Comparison of ENCODE assay signal across 8 cellular contexts in the genomic region with DNA sequence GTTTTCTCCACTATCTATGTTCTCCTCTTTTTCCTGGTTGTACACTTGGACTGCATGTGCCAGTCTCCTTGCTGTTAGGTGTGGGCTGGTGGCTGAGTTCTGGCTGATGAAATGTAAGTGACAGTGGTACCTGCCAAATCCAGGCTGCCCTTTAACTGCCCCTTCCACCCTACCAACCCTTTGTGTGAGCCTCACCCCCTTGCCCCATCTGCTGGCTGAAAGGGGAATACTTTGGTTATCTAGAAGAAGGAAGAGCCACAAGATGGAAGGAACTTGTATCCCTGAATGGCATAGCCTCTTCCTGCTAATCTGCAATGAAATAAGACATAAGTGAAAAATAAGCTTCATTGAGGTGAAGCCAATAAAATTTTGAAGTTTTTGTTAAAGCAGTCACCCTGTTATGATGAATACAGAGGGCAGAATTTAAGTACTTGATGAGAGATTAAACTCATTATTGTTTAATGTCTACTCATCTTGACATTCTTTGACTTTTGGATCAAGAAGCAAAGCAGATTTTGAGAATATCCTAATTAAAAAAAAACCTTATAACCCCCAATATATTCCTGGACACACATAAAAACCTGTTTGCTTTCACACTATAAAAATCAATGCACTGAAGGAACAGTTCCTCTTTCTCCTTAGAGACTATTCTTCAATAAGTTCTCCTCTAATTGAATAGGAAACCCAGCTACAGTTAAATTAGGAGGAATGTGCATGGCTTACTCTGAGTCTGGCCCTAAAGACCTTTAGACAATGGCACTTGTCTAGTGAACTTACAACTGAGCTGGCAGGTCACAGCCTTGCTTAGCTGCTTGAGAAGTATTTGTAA.
DNase-seq lines count a peak whose midpoint lies in the region; ATAC-seq and TF ChIP-seq lines count a peak whose summit lies in the region.

No MANE protein-coding gene starts in this region.

- no peak overlapping the region for H3K18ac ChIP-seq in mesendoderm (ENCODE audit: low read length)

- no peaks in the 10 kb centered on the region for H3K79me1 ChIP-seq in mesendoderm (ENCODE audit: low read length)

- no peak overlapping the region for H2AK5ac ChIP-seq in mesendoderm (ENCODE audit: low read length)

- H3K36me3 ChIP-seq in brain microvascular endothelial cell (replicated peaks), result no peaks in the 10 kb centered on the region
- H3K36me3 ChIP-seq in mesendoderm (ENCODE audit: control insufficient read depth, insufficient read depth, low read length), result no peaks in the 10 kb centered on the region

- no peak overlapping the region for H2BK120ac ChIP-seq in mesendoderm (ENCODE audit: low read depth, low read length)

- in situ Hi-C loops in brain microvascular endothelial cell (cut with HindIII; ENCODE audit: low pct_ligation_motif_present, low sequenced_read_pairs), result no loop called here

- TF ChIP-seq CTCF in RWPE1 (conservative IDR thresholded peaks at IDR 0.05; ENCODE audit: low read depth) (peak; percentile 23; the same call in 1 of the 2 replicates), brain microvascular endothelial cell (IDR thresholded peaks at IDR 0.05; ENCODE audit: low read depth, low read length, missing control alignments) (peak; percentile 81)

- POLR2A ChIA-PET in RWPE1 (lab: Yijun Ruan, JAX; ENCODE audit: low non-redundant PET), result no interaction called here

- CTCF ChIA-PET in RWPE1 (lab: Yijun Ruan, JAX), result interaction anchor here (0.5 to 1.2 kb wide), 7 partner anchors 9 to 512 kb away, joined by 3 to 7 read pairs (median 3); no protein-coding TSS in a partner anchor

- H4K8ac ChIP-seq in mesendoderm (ENCODE audit: low read depth, low read length), result no peak overlapping the region

- no peak overlapping the region for H3K23ac ChIP-seq in mesendoderm (ENCODE audit: low read length)

- no peak overlapping the region for H4K5ac ChIP-seq in mesendoderm (ENCODE audit: low read length)

- H3K27me3 ChIP-seq in brain microvascular endothelial cell (replicated peaks) (no peaks in the 10 kb centered on the region), mesendoderm (ENCODE audit: insufficient read depth, low read length, poor library complexity) (no peaks in the 10 kb centered on the region)

- H3K9ac ChIP-seq in mesendoderm (ENCODE audit: low read length), result no peak overlapping the region

- H3K27ac ChIP-seq in RWPE1 (no peak overlapping the region), brain microvascular endothelial cell (no peak overlapping the region), mesendoderm (ENCODE audit: low read depth, low read length) (no peak overlapping the region)

- no peaks in the 10 kb centered on the region for H3K79me2 ChIP-seq in mesendoderm (ENCODE audit: control insufficient read depth, insufficient read depth, low read length)

- no peak overlapping the region for H3K4ac ChIP-seq in mesendoderm (ENCODE audit: low read depth, low read length)

- no peak overlapping the region for H2BK15ac ChIP-seq in mesendoderm (replicated peaks; ENCODE audit: low read depth)

- H3K4me1 ChIP-seq in mesendoderm (ENCODE audit: control insufficient read depth, low read depth, low read length), result no peaks in the 10 kb centered on the region

- H3K4me2 ChIP-seq in mesendoderm (ENCODE audit: low read length), result no peak overlapping the region

- ATAC-seq in GM21619 (IDR thresholded peaks at IDR 0.05; ENCODE audit: unreplicated experiment), result no peak
- no peak for ATAC-seq in GM21717 (IDR thresholded peaks at IDR 0.05; ENCODE audit: unreplicated experiment)

- no peak overlapping the region for H3K56ac ChIP-seq in mesendoderm (ENCODE audit: low read length)

- no peak overlapping the region for H3K4me3 ChIP-seq in brain microvascular endothelial cell (ENCODE audit: low read depth, low read length)
- no peak overlapping the region for H3K4me3 ChIP-seq in mesendoderm (ENCODE audit: low read length)

- H2BK5ac ChIP-seq in mesendoderm (ENCODE audit: low read length), result no peak overlapping the region

- DNase-seq in NCI-H524 (lab: John Stamatoyannopoulos, UW), result peak; percentile 49 to 65
- DNase-seq in NCI-H524 treated with DMSO at 0.1 percent for 48 hours (lab: John Stamatoyannopoulos, UW), result no peak
- peak in 64 of 76 experiments; percentile 12 to 75 (median 47) for DNase-seq in HUDEP-2 (lab: John Stamatoyannopoulos, UW; ENCODE audit: unreplicated experiment in 76 of 76)
- peak; percentile 32 for DNase-seq in RWPE1 (ENCODE audit: low spot score)
- peak; percentile 12 for DNase-seq in brain microvascular endothelial cell
- peak; percentile 76 for DNase-seq in mesendoderm
